2 cellular contexts compared by ENCODE assay signal in genomic region chr3:194565597-194566190, GRCh38.
TF ChIP-seq lines count a peak whose summit lies in the region.

No MANE protein-coding gene starts in this region.

TF ChIP-seq in IMR-90, 13 proteins besides CTCF, POLR2A, EP300 and RAD21:
- no peak for TF ChIP-seq BHLHE40 (IDR thresholded peaks at IDR 0.05; ENCODE audit: low read depth, low read length)
- TF ChIP-seq MAFK (IDR thresholded peaks at IDR 0.05; ENCODE audit: low read depth, low read length), result no peak
- TF ChIP-seq, protein P1, sequence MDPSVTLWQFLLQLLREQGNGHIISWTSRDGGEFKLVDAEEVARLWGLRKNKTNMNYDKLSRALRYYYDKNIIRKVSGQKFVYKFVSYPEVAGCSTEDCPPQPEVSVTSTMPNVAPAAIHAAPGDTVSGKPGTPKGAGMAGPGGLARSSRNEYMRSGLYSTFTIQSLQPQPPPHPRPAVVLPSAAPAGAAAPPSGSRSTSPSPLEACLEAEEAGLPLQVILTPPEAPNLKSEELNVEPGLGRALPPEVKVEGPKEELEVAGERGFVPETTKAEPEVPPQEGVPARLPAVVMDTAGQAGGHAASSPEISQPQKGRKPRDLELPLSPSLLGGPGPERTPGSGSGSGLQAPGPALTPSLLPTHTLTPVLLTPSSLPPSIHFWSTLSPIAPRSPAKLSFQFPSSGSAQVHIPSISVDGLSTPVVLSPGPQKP (IDR thresholded peaks at IDR 0.05; ENCODE audit: borderline replicate concordance, low read depth, low read length), result no peak
- TF ChIP-seq RCOR1 (IDR thresholded peaks at IDR 0.05; ENCODE audit: insufficient replicate concordance, low read length), result no peak
- TF ChIP-seq RFX5 (IDR thresholded peaks at IDR 0.05; ENCODE audit: low read depth, low read length), result no peak
- TF ChIP-seq CHD1 (IDR thresholded peaks at IDR 0.05; ENCODE audit: low read depth, low read length), result no peak
- no peak for TF ChIP-seq MAZ (IDR thresholded peaks at IDR 0.05; ENCODE audit: borderline replicate concordance, low read depth, low read length)
- TF ChIP-seq MXI1 (IDR thresholded peaks at IDR 0.05; ENCODE audit: borderline replicate concordance, low read depth, low read length), result no peak
- no peak for TF ChIP-seq CEBPB (IDR thresholded peaks at IDR 0.05; ENCODE audit: low read depth, low read length)
- no peak for TF ChIP-seq NFE2L2 (IDR thresholded peaks at IDR 0.05; ENCODE audit: low read depth, low read length)
- TF ChIP-seq USF2 (IDR thresholded peaks at IDR 0.05; ENCODE audit: low read depth, low read length), result no peak
- no peak for TF ChIP-seq FOS (IDR thresholded peaks at IDR 0.05; ENCODE audit: low read depth, low read length)
- TF ChIP-seq SMC3 (IDR thresholded peaks at IDR 0.05; ENCODE audit: low read depth, low read length), result no peak

TF ChIP-seq in H1, 55 proteins besides CTCF, POLR2A, EP300 and RAD21:
- no peak for TF ChIP-seq BCL11A (IDR thresholded peaks at IDR 0.05; ENCODE audit: low read depth in 2 of 2, low read length in 2 of 2)
- no peak for TF ChIP-seq JUN (IDR thresholded peaks at IDR 0.05; ENCODE audit: low read depth, low read length)
- TF ChIP-seq CHD2 (IDR thresholded peaks at IDR 0.05; ENCODE audit: low read length), result no peak
- no peak for TF ChIP-seq KDM1A (IDR thresholded peaks at IDR 0.05; ENCODE audit: borderline replicate concordance, low read length)
- no peak for TF ChIP-seq POLR2AphosphoS5 (IDR thresholded peaks at IDR 0.05; ENCODE audit: low read depth, low read length)
- no peak for TF ChIP-seq ATF2 (IDR thresholded peaks at IDR 0.05; ENCODE audit: low read length)
- TF ChIP-seq KDM4A (IDR thresholded peaks at IDR 0.05; ENCODE audit: low read depth, low read length, severe bottlenecking), result no peak
- no peak for TF ChIP-seq GTF2F1 (IDR thresholded peaks at IDR 0.05; ENCODE audit: borderline replicate concordance, low read depth, low read length)
- no peak for TF ChIP-seq SP1 (IDR thresholded peaks at IDR 0.05; ENCODE audit: low read depth, low read length)
- TF ChIP-seq EZH2 (IDR thresholded peaks at IDR 0.05; ENCODE audit: low read depth, low read length, severe bottlenecking), result no peak
- TF ChIP-seq TBP (IDR thresholded peaks at IDR 0.05; ENCODE audit: low read depth, low read length), result no peak
- no peak for TF ChIP-seq TEAD4 (IDR thresholded peaks at IDR 0.05; ENCODE audit: low read depth, low read length)
- TF ChIP-seq NANOG (IDR thresholded peaks at IDR 0.05; ENCODE audit: insufficient read depth, low read depth, low read length, poor library complexity, severe bottlenecking), result no peak
- TF ChIP-seq SP2 (IDR thresholded peaks at IDR 0.05; ENCODE audit: low read length), result no peak
